1 cellular context compared by ENCODE assay signal in genomic region chr4:184312126-184312525, GRCh38.
TF ChIP-seq lines count a peak whose summit lies in the region.

No MANE protein-coding gene starts in this region.

TF ChIP-seq in H1, 55 proteins besides CTCF, POLR2A, EP300 and RAD21:
- TF ChIP-seq CREB1 (IDR thresholded peaks at IDR 0.05) (no peak), E2F6 (IDR thresholded peaks at IDR 0.05) (no peak), KDM5A (IDR thresholded peaks at IDR 0.05; ENCODE audit: low read length) (no peak), SIN3A (conservative IDR thresholded peaks at IDR 0.05 in 1 of 2, IDR thresholded peaks at IDR 0.05 in 1 of 2; ENCODE audit: low read depth in 1 of 2, low read length in 2 of 2) (no peak), JUN (IDR thresholded peaks at IDR 0.05; ENCODE audit: low read depth, low read length) (no peak), POU5F1 (IDR thresholded peaks at IDR 0.05; ENCODE audit: low read depth, low read length) (no peak), MAFK (IDR thresholded peaks at IDR 0.05; ENCODE audit: low read depth, low read length) (no peak), KDM4A (IDR thresholded peaks at IDR 0.05; ENCODE audit: low read depth, low read length, severe bottlenecking) (no peak), SAP30 (IDR thresholded peaks at IDR 0.05; ENCODE audit: insufficient read depth, insufficient replicate concordance, low read length) (no peak), JUND (IDR thresholded peaks at IDR 0.05; ENCODE audit: low read length) (no peak), BACH1 (IDR thresholded peaks at IDR 0.05; ENCODE audit: low read length) (no peak), TEAD4 (IDR thresholded peaks at IDR 0.05; ENCODE audit: low read depth, low read length) (no peak), SP4 (IDR thresholded peaks at IDR 0.05; ENCODE audit: low read length) (no peak)
